Comparison of ENCODE assay signal across 8 cellular contexts in genomic region chr21:33265664-33266049, GRCh38. TPM values are rescaled to one million over a fixed set of nuclear protein-coding genes. Genes with fewer than 3 reads are reported as not detected.
DNase-seq lines count a peak whose midpoint lies in the region; ATAC-seq, FAIRE-seq and TF ChIP-seq lines count a peak whose summit lies in the region.

No MANE protein-coding gene starts in this region.

- peaks cover 22% of the 10 kb centered on the region; the same call in 1 of the 3 replicates for H3K36me3 ChIP-seq in K562 (ENCODE audit: control insufficient read depth, insufficient read depth, low read length)

- no peaks in the 10 kb centered on the region for H3K9me3 ChIP-seq in K562 (replicated peaks; ENCODE audit: control insufficient read depth, insufficient read depth, low read depth, low read length)
- H3K9me3 ChIP-seq in iPS-18c (ENCODE audit: control insufficient read depth, insufficient read depth, low read length) = no peaks in the 10 kb centered on the region

- TF ChIP-seq EP300 in K562 (IDR thresholded peaks at IDR 0.05; ENCODE audit: low read length) = no peak

- peak; percentile 12 for DNase-seq in NCI-H345 (lab: John Stamatoyannopoulos, UW)
- DNase-seq in NCI-H345 treated with DMSO at 0.1 percent for 48 hours (lab: John Stamatoyannopoulos, UW; ENCODE audit: unreplicated experiment) = no peak
- no peak for DNase-seq in HFFc6
- DNase-seq in NOMO-1 treated with DMSO at 0.1 percent for 48 hours (lab: John Stamatoyannopoulos, UW; ENCODE audit: unreplicated experiment) = peak; percentile 99
- DNase-seq in K562 (ENCODE audit: extremely low read depth in 1 of 4, low spot score in 3 of 4) = peak in 2 of 4 experiments; percentile 30 to 48
- DNase-seq in NCI-H524 treated with DMSO at 0.1 percent for 48 hours (lab: John Stamatoyannopoulos, UW) = no peak

- peaks cover 10% of the 10 kb centered on the region for H3K79me2 ChIP-seq in K562 (ENCODE audit: control insufficient read depth, insufficient read depth, low read length)

- H3K9me3 Mint-ChIP-seq in HFFc6 = no peaks in the 10 kb centered on the region

- peak overlapping the region; percentile 74 to 94 for H3K9ac ChIP-seq in K562 (ENCODE audit: insufficient read depth in 1 of 2, low read depth in 2 of 2, low read length in 2 of 2)

- BruUV-seq in K562 (replicated peaks; lab: Mats Ljungman, UMichigan) = no TSS peak

- peaks cover 5% of the 10 kb centered on the region; the same call in 1 of the 2 replicates for H4K20me1 ChIP-seq in K562 (replicated peaks; ENCODE audit: control insufficient read depth, insufficient read depth, low read length)

- FAIRE-seq in K562 (lab: Jason Lieb, UNC) = peak; percentile 49

- in situ Hi-C loops in K562 (cut with MboI) = no loop called here

- TF ChIP-seq CTCF in HFFc6 (IDR thresholded peaks at IDR 0.05) = no peak
- no peak for TF ChIP-seq CTCF in K562 (IDR thresholded peaks at IDR 0.05 in 2 of 3, conservative IDR thresholded peaks at IDR 0.05 in 1 of 3; ENCODE audit: insufficient read depth in 2 of 3, low read depth in 1 of 3, low read length in 3 of 3)

- peak overlapping the region; percentile 89 for H3K4me2 ChIP-seq in K562 (ENCODE audit: insufficient read depth, low read length)

- H3K27me3 ChIP-seq in K562 (ENCODE audit: control insufficient read depth in 2 of 2, insufficient read depth in 2 of 2, low read length in 2 of 2) = no peaks in the 10 kb centered on the region

- no peak for TF ChIP-seq POLR2A in K562 (conservative IDR thresholded peaks at IDR 0.05)

- peaks cover 5% of the 10 kb centered on the region for H3K27me3 Mint-ChIP-seq in HFFc6 (ENCODE audit: insufficient read depth)

- WGBS in K562 (ENCODE audit: insufficient coverage, low coverage, missing lambda C conversion rate) = 38% methylated on average over 12 of the region's 12 CpGs

- POLR2A ChIA-PET in K562 (lab: Yijun Ruan, JAX) = interaction anchor here (0.7 to 3.3 kb wide), 5 partner anchors 11 to 96 kb away, joined by 3 to 13 read pairs (median 3); no protein-coding TSS in a partner anchor

- intact Hi-C loops in K562 (cut with micrococcal nuclease) = loop anchor here (5.0 kb wide), 2 partner anchors 68 to 97 kb away; no protein-coding TSS in a partner anchor

- TF ChIP-seq RAD21 in K562 (CRISPR knock-in tag; conservative IDR thresholded peaks at IDR 0.05 in 1 of 2, IDR thresholded peaks at IDR 0.05 in 1 of 2) = 0 out of 4 replicates have a peak, but pooled peaks of 1 of the 2 experiments have one; percentile 1

- peak overlapping the region; percentile 90 for H2AFZ ChIP-seq in K562 (ENCODE audit: low read depth, low read length)

- H3K4me1 ChIP-seq in K562 (replicated peaks in 1 of 2; ENCODE audit: control insufficient read depth in 2 of 2, insufficient read depth in 2 of 2, low read length in 2 of 2) = peaks cover 5 to 17% of the 10 kb centered on the region in 2 experiments; a peak in 4 of 5 replicates

- H3K27ac ChIP-seq in K562 (ENCODE audit: extremely low read depth, low read depth, low read length) = peak overlapping the region; percentile 41; the same call in 2 of the 3 replicates
- peak overlapping the region in 20 of 21 experiments; percentile 75 to 97 (median 93) for H3K27ac ChIP-seq in skin epidermis

- H3K36me3 Mint-ChIP-seq in HFFc6 (ENCODE audit: low read depth) = peaks cover 5% of the 10 kb centered on the region; the same call in 1 of the 2 replicates

- ATAC-seq in K562 = peak; percentile 41

- H3K4me3 Mint-ChIP-seq in HFFc6 = peak overlapping the region; percentile 95

- H3K4me3 ChIP-seq in K562 (peak overlapping the region; percentile 93), iPS-18c (ENCODE audit: insufficient read depth, low read depth, low read length) (peak overlapping the region; percentile 78), skin epidermis (peak overlapping the region; percentile 59 to 94 (median 78))

- H3K27ac Mint-ChIP-seq in HFFc6 = peak overlapping the region; percentile 68

- H3K4me1 Mint-ChIP-seq in HFFc6 (ENCODE audit: low read depth) = peaks cover 27% of the 10 kb centered on the region

- CTCF ChIA-PET in K562 (lab: Yijun Ruan, JAX; ENCODE audit: low intra/inter-chr PET ratio) = interaction anchor here (0.6 kb wide), 1 partner anchor 54 kb away, joined by 3 read pairs; no protein-coding TSS in a partner anchor

- no peaks in the 10 kb centered on the region for H3K9me1 ChIP-seq in K562 (ENCODE audit: control insufficient read depth, insufficient read depth, low read length)

TF ChIP-seq in K562, 482 proteins besides CTCF, POLR2A, EP300 and RAD21 (continues in another document):
- TF ChIP-seq CEBPG (CRISPR knock-in tag; IDR thresholded peaks at IDR 0.05) = peak; percentile 13; the same call in 1 of the 2 replicates
- no peak for TF ChIP-seq CEBPG (tag; conservative IDR thresholded peaks at IDR 0.05 in 1 of 2, IDR thresholded peaks at IDR 0.05 in 1 of 2)
- peak; percentile 67; the same call in 1 of the 2 replicates for TF ChIP-seq ETV1 (tag; conservative IDR thresholded peaks at IDR 0.05; ENCODE audit: low read depth)
- TF ChIP-seq CEBPB (tag; IDR thresholded peaks at IDR 0.05) = peak; percentile 57; the same call in 1 of the 2 replicates
- TF ChIP-seq FOXP1 (CRISPR knock-in tag; IDR thresholded peaks at IDR 0.05) = 0 out of 2 replicates have a peak, but pooled peaks have one; percentile 32
- TF ChIP-seq STAG1 (CRISPR knock-in tag; IDR thresholded peaks at IDR 0.05; ENCODE audit: borderline replicate concordance) = no peak
- 0 out of 2 replicates have a peak, but pooled peaks have one; percentile 15 for TF ChIP-seq CREM (IDR thresholded peaks at IDR 0.05; ENCODE audit: low read depth)

RNA-seq across cellular contexts. Expression of gene IL10RB, which starts 0.5 kb away (rescaled TPM):
- 10 to 100 TPM; 25.5 to 35.3 (median 29.5) TPM for total RNA-seq in HFFc6 (2021; fragmentation: NEBNext Ultra II Directional; extraction: Animal tissue kit (Norgen Biotek cat#: 25700))
- 29.7 and 42.2 TPM in 2 replicates for total RNA-seq in K562 (2011; cell fraction: chromatin; rRNA removed; ENCODE audit: low replicate concordance)
- total RNA-seq in K562 (2011; cell fraction: nucleolus; rRNA removed) = 53.8 and 58.4 TPM in 2 replicates
- total RNA-seq in K562 (2011; cell fraction: nucleoplasm; rRNA removed) = 50.7 and 54.7 TPM in 2 replicates
- 25.3 and 31.2 TPM in 2 replicates for total RNA-seq in K562 (2014; rRNA removed)
- 21.3 and 23.0 TPM in 2 replicates for total RNA-seq in K562 (2014; rRNA removed; fragmentation: Illumina TruSeq; extraction: Trizol)
- total RNA-seq in K562 (2015; rRNA removed; fragmentation: Illumina TruSeq; extraction: Trizol) = 25.1 and 25.3 TPM in 2 replicates
- 17.5 TPM in 2 replicates for total RNA-seq in K562 (2021)
- polyA plus RNA-seq in K562 (2011; rRNA removed) = 29.9 and 33.1 TPM in 2 replicates
- polyA plus RNA-seq in K562 (2011; cell fraction: cytosol; rRNA removed) = 26.0 and 37.2 TPM in 2 replicates
- 11.5 and 12.0 TPM in 2 replicates for polyA plus RNA-seq in K562 (2011; cell fraction: nucleus; rRNA removed)
- 26.1 and 35.7 TPM in 2 replicates for polyA plus RNA-seq in K562 (2012)
- polyA plus RNA-seq in K562 (2014; fragmentation: Illumina TruSeq; extraction: Trizol) = 29.6 and 33.8 TPM in 2 replicates
- 10 to 100 TPM; 10.9 to 14.7 TPM for polyA plus RNA-seq in K562 (2014; fragmentation: Nextera tagmentation; extraction: Ambion mirVana)
- polyA plus RNA-seq in K562 (2014; rRNA removed) = 19.3 and 22.1 TPM in 2 replicates
- polyA minus RNA-seq in K562 (2011; rRNA and poly(A)+ RNA removed) = 36.6 and 39.8 TPM in 2 replicates
- polyA minus RNA-seq in K562 (2011; cell fraction: cytosol; rRNA and poly(A)+ RNA removed) = 17.2 and 27.0 TPM in 2 replicates
- 8.1 and 12.9 TPM in 2 replicates for polyA minus RNA-seq in K562 (2011; cell fraction: nucleus; rRNA and poly(A)+ RNA removed)

RNA-seq across cellular contexts. Expression of gene IFNAR2, which starts 35.9 kb away (rescaled TPM):
- total RNA-seq in HFFc6 (2021; fragmentation: NEBNext Ultra II Directional; extraction: Animal tissue kit (Norgen Biotek cat#: 25700)) = 10 to 100 TPM in 5 of 6 experiments, 1 to 10 TPM in 1; 8.0 to 14.6 (median 11.0) TPM
- 29.8 and 65.1 TPM in 2 replicates for total RNA-seq in K562 (2011; cell fraction: chromatin; rRNA removed; ENCODE audit: low replicate concordance)
- 11.2 and 16.6 TPM in 2 replicates for total RNA-seq in K562 (2011; cell fraction: nucleolus; rRNA removed)
- total RNA-seq in K562 (2011; cell fraction: nucleoplasm; rRNA removed) = 24.8 and 38.1 TPM in 2 replicates
- total RNA-seq in K562 (2014; rRNA removed) = 1.7 and 2.7 TPM in 2 replicates
- 8.4 and 9.8 TPM in 2 replicates for total RNA-seq in K562 (2014; rRNA removed; fragmentation: Illumina TruSeq; extraction: Trizol)
- 4.2 and 5.6 TPM in 2 replicates for total RNA-seq in K562 (2015; rRNA removed; fragmentation: Illumina TruSeq; extraction: Trizol)
- total RNA-seq in K562 (2021) = 16.3 and 19.1 TPM in 2 replicates
- polyA plus RNA-seq in K562 (2011; rRNA removed) = 48.3 and 58.0 TPM in 2 replicates
- polyA plus RNA-seq in K562 (2011; cell fraction: cytosol; rRNA removed) = 13.1 and 25.7 TPM in 2 replicates
- polyA plus RNA-seq in K562 (2011; cell fraction: nucleus; rRNA removed) = 16.2 and 31.7 TPM in 2 replicates
- polyA plus RNA-seq in K562 (2012) = 18.0 and 32.6 TPM in 2 replicates
- polyA plus RNA-seq in K562 (2014; fragmentation: Illumina TruSeq; extraction: Trizol) = 26.1 and 31.9 TPM in 2 replicates
- polyA plus RNA-seq in K562 (2014; fragmentation: Nextera tagmentation; extraction: Ambion mirVana) = 1 to 10 TPM; 3.1 to 6.1 TPM
- polyA plus RNA-seq in K562 (2014; rRNA removed) = 19.3 and 23.5 TPM in 2 replicates
- 32.3 and 42.9 TPM in 2 replicates for polyA minus RNA-seq in K562 (2011; rRNA and poly(A)+ RNA removed)
- 13.5 and 15.5 TPM in 2 replicates for polyA minus RNA-seq in K562 (2011; cell fraction: cytosol; rRNA and poly(A)+ RNA removed)
- 4.4 and 8.8 TPM in 2 replicates for polyA minus RNA-seq in K562 (2011; cell fraction: nucleus; rRNA and poly(A)+ RNA removed)

RNA-seq across cellular contexts. Expression of gene IFNAR1, which starts 59.1 kb away (rescaled TPM):
- 10 to 100 TPM; 42.0 to 49.7 (median 43.6) TPM for total RNA-seq in HFFc6 (2021; fragmentation: NEBNext Ultra II Directional; extraction: Animal tissue kit (Norgen Biotek cat#: 25700))
- total RNA-seq in K562 (2011; cell fraction: chromatin; rRNA removed; ENCODE audit: low replicate concordance) = 7.7 and 20.5 TPM in 2 replicates
- total RNA-seq in K562 (2011; cell fraction: nucleolus; rRNA removed) = 8.7 and 11.3 TPM in 2 replicates
- total RNA-seq in K562 (2011; cell fraction: nucleoplasm; rRNA removed) = 13.3 and 24.0 TPM in 2 replicates
- total RNA-seq in K562 (2014; rRNA removed) (8.6 TPM in 2 replicates), K562 (2014; rRNA removed; fragmentation: Illumina TruSeq; extraction: Trizol) (11.5 and 13.7 TPM in 2 replicates), K562 (2015; rRNA removed; fragmentation: Illumina TruSeq; extraction: Trizol) (10.2 and 12.7 TPM in 2 replicates), K562 (2021) (23.7 and 24.2 TPM in 2 replicates)
- polyA plus RNA-seq in K562 (2011; rRNA removed) (10.4 and 10.8 TPM in 2 replicates), K562 (2014; fragmentation: Illumina TruSeq; extraction: Trizol) (17.2 and 20.9 TPM in 2 replicates), K562 (2014; fragmentation: Nextera tagmentation; extraction: Ambion mirVana) (10 to 100 TPM; 27.4 to 31.8 TPM), K562 (2014; rRNA removed) (11.0 and 14.8 TPM in 2 replicates)
- polyA plus RNA-seq in K562 (2011; cell fraction: cytosol; rRNA removed) = 5.4 and 10.1 TPM in 2 replicates
- 2.8 and 3.5 TPM in 2 replicates for polyA plus RNA-seq in K562 (2011; cell fraction: nucleus; rRNA removed)
- polyA plus RNA-seq in K562 (2012) = 20.0 and 32.3 TPM in 2 replicates
- 21.6 and 28.4 TPM in 2 replicates for polyA minus RNA-seq in K562 (2011; rRNA and poly(A)+ RNA removed)
- polyA minus RNA-seq in K562 (2011; cell fraction: cytosol; rRNA and poly(A)+ RNA removed) = 10.5 and 11.9 TPM in 2 replicates
- polyA minus RNA-seq in K562 (2011; cell fraction: nucleus; rRNA and poly(A)+ RNA removed) = 6.2 and 12.8 TPM in 2 replicates

Comparison
In these comparisons a context has a peak if more than half of its experiments do, and no peak if none do; other contexts are left out.
1. DNase-seq: peak in NCI-H345 (single experiment) and NOMO-1 treated with DMSO at 0.1 percent for 48 hours (single experiment); none in NCI-H345 treated with DMSO at 0.1 percent for 48 hours (single experiment), HFFc6 (single experiment) and NCI-H524 treated with DMSO at 0.1 percent for 48 hours (single experiment).
2. Peak in every context shown above with its lines, with median percentiles within 50 percentile points of each other: H3K4me3 ChIP-seq.